Comparison of ENCODE assay signal across 9 cellular contexts in the genomic region with DNA sequence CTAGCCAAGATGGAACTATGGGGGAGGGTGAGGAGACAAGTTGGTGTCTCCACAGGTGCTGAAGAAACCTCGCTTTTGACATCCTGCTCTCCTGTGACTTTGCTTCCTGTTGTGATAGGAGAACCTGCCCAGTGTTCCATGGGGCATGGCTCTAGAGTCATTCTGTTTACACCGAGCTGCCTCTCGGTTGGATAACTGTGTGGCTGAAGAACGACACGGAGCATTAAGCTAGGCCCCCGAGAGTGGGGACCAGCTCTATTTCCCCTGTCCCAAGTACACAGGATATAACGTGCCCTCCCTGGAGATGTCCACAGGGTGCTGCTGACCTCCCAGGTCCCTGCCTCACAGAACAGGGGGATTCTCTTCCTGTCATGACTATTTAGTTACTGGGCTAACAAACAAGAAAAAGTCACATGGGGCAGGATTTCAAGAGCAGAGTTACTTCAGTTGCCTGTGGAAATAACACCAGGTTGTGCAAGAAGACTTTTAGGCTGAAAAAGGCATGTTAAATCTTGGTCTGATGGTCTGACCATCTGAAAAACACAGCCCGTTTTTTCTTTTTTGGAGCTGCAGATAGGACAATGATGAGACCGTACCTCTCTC. TPM values are rescaled to one million over a fixed set of nuclear protein-coding genes. Genes with fewer than 3 reads are reported as not detected.
A peak's percentile ranks its signal among the peaks of the same experiment; 100 is the strongest.
DNase-seq lines count a peak whose midpoint lies in the region; ATAC-seq and TF ChIP-seq lines count a peak whose summit lies in the region.
"Had no signal": no experiment of that assay in that cellular context is flagged by ENCODE, and none has a peak within 500 bp of the region (broad histone marks: within the 10 kb centered on the region; RNA-seq: fewer than 3 reads in every experiment).

No MANE protein-coding gene starts in this region.

- TF ChIP-seq POLR2A in esophagus muscularis mucosa (IDR thresholded peaks at IDR 0.05; ENCODE audit: low read depth): no peak

- peaks cover 31% of the 10 kb centered on the region for H3K4me1 Mint-ChIP-seq in activated naive CD8-positive, alpha-beta T cell treated with anti-CD3 and anti-CD28 coated beads for 36 hours
- H3K4me1 Mint-ChIP-seq in natural killer cell: peaks cover 58 to 87% of the 10 kb centered on the region in 2 donors

- H3K4me3 ChIP-seq in DOHH2 (ENCODE audit: low read length) (no peak overlapping the region; the same call in 1 of the 2 replicates), esophagus muscularis mucosa (no peak overlapping the region)
- H3K4me3 ChIP-seq in Jurkat, Clone E6-1 (ENCODE audit: low read length): peak overlapping the region; percentile 37
- H3K4me3 ChIP-seq: MG63, PC-9 had no signal

- H3K36me3 ChIP-seq in DOHH2 (ENCODE audit: control insufficient read depth, low read length): no peaks in the 10 kb centered on the region
- H3K36me3 ChIP-seq in esophagus muscularis mucosa: no peaks in the 10 kb centered on the region
- H3K36me3 ChIP-seq: MG63 had no signal

- H3K9me3 ChIP-seq in DOHH2 (ENCODE audit: control insufficient read depth, insufficient read depth, low read length) (no peaks in the 10 kb centered on the region), esophagus muscularis mucosa (no peaks in the 10 kb centered on the region)
- H3K9me3 ChIP-seq: MG63 had no signal

- ATAC-seq in natural killer cell: peak; percentile 22 to 50 (median 49)
- no peak for ATAC-seq in omental fat pad (ENCODE audit: low FRiP score)

- H3K27ac ChIP-seq in DOHH2 (ENCODE audit: low read depth, low read length) (no peak overlapping the region), esophagus muscularis mucosa (replicated peaks in 1 of 4) (no peak overlapping the region)
- H3K27ac ChIP-seq: PC-9 had no signal

- H3K4me2 ChIP-seq in DOHH2 (ENCODE audit: low read length): peak overlapping the region; percentile 28
- H3K4me2 ChIP-seq: PC-9 had no signal

- intact Hi-C loops in natural killer cell (cut with micrococcal nuclease): loop anchor here (10.0 kb wide), 1 partner anchor 91 kb away; no protein-coding TSS in a partner anchor
- intact Hi-C loops in esophagus muscularis mucosa (cut with DNase I): no loop called here

- H4K20me1 ChIP-seq in DOHH2 (ENCODE audit: control insufficient read depth, insufficient read depth, low read depth, low read length): no peaks in the 10 kb centered on the region

- H3K36me3 Mint-ChIP-seq in activated naive CD8-positive, alpha-beta T cell treated with anti-CD3 and anti-CD28 coated beads for 36 hours: peaks cover 7% of the 10 kb centered on the region
- no peaks in the 10 kb centered on the region for H3K36me3 Mint-ChIP-seq in natural killer cell

- H3K79me2 ChIP-seq in DOHH2 (ENCODE audit: control insufficient read depth, low read length): no peaks in the 10 kb centered on the region

- TF ChIP-seq CTCF in DOHH2 (IDR thresholded peaks at IDR 0.05; ENCODE audit: low read depth, low read length, poor library complexity, severe bottlenecking) (no peak), natural killer cell (IDR thresholded peaks at IDR 0.05) (no peak), omental fat pad (IDR thresholded peaks at IDR 0.05) (no peak), esophagus muscularis mucosa (IDR thresholded peaks at IDR 0.05) (no peak)

- H3K4me1 ChIP-seq in DOHH2 (ENCODE audit: control insufficient read depth, low read length) (peaks cover 18% of the 10 kb centered on the region), esophagus muscularis mucosa (peaks cover 0 to 6% (median 0%) of the 10 kb centered on the region in 4 donors)

- peaks cover 3% of the 10 kb centered on the region for H3K27me3 Mint-ChIP-seq in activated naive CD8-positive, alpha-beta T cell treated with anti-CD3 and anti-CD28 coated beads for 36 hours
- no peaks in the 10 kb centered on the region for H3K27me3 Mint-ChIP-seq in natural killer cell (ENCODE audit: low read depth in 2 of 2)

- WGBS in esophagus muscularis mucosa: 63% methylated on average over 9 of the region's 9 CpGs

- no peaks in the 10 kb centered on the region for H3K9me2 ChIP-seq in DOHH2 (replicated peaks; ENCODE audit: control insufficient read depth, low read length)

- no peaks in the 10 kb centered on the region for H3F3A ChIP-seq in DOHH2 (ENCODE audit: control insufficient read depth, insufficient read depth)

- peaks cover 5% of the 10 kb centered on the region for H3K9me3 Mint-ChIP-seq in activated naive CD8-positive, alpha-beta T cell treated with anti-CD3 and anti-CD28 coated beads for 36 hours
- peaks cover 0 to 2% of the 10 kb centered on the region in 2 donors for H3K9me3 Mint-ChIP-seq in natural killer cell

- peak overlapping the region; percentile 62 for H3K27ac Mint-ChIP-seq in activated naive CD8-positive, alpha-beta T cell treated with anti-CD3 and anti-CD28 coated beads for 36 hours
- peak overlapping the region; percentile 83 to 88 for H3K27ac Mint-ChIP-seq in natural killer cell

- no peak for TF ChIP-seq EP300 in esophagus muscularis mucosa (IDR thresholded peaks at IDR 0.05)

- peak; percentile 47 for DNase-seq in Jurkat, Clone E6-1 (ENCODE audit: low read depth, low spot score)
- DNase-seq in activated naive CD8-positive, alpha-beta T cell treated with anti-CD3 and anti-CD28 coated beads for 36 hours: no peak
- DNase-seq in natural killer cell (no peak), omental fat pad (ENCODE audit: low spot score) (no peak), esophagus muscularis mucosa (ENCODE audit: extremely low spot score) (no peak), NCI-H187 treated with DMSO at 0.1 percent for 48 hours (lab: John Stamatoyannopoulos, UW) (no peak)
- DNase-seq: MG63, PC-9 had no signal

- no peak overlapping the region for H3K4me3 Mint-ChIP-seq in activated naive CD8-positive, alpha-beta T cell treated with anti-CD3 and anti-CD28 coated beads for 36 hours
- H3K4me3 Mint-ChIP-seq in natural killer cell: peak overlapping the region; percentile 51

- H3K27me3 ChIP-seq in DOHH2 (ENCODE audit: control insufficient read depth, low read length) (0 out of 2 replicates have a peak, but pooled peaks cover 3% of the 10 kb centered on the region), esophagus muscularis mucosa (no peaks in the 10 kb centered on the region)
- H3K27me3 ChIP-seq: MG63 had no signal

RNA-seq across cellular contexts. Expression of a gene that starts 29.4 kb away (rescaled TPM):
- 29.9 TPM for polyA plus RNA-seq in Jurkat, Clone E6-1 (2012; ENCODE audit: insufficient read depth, insufficient read length)
- total RNA-seq in activated naive CD8-positive, alpha-beta T cell treated with anti-CD3 and anti-CD28 coated beads for 36 hours: 10 to 100 TPM; 32.9 to 34.3 TPM
- total RNA-seq in natural killer cell (10 to 100 TPM; 74.0 to 99.8 (median 86.4) TPM), omental fat pad (10 to 100 TPM; 34.8 to 98.6 (median 66.1) TPM), esophagus muscularis mucosa (10 to 100 TPM; 57.0 to 63.5 (median 58.9) TPM)
